Comparison of ENCODE assay signal across 17 cellular contexts in the genomic region with DNA sequence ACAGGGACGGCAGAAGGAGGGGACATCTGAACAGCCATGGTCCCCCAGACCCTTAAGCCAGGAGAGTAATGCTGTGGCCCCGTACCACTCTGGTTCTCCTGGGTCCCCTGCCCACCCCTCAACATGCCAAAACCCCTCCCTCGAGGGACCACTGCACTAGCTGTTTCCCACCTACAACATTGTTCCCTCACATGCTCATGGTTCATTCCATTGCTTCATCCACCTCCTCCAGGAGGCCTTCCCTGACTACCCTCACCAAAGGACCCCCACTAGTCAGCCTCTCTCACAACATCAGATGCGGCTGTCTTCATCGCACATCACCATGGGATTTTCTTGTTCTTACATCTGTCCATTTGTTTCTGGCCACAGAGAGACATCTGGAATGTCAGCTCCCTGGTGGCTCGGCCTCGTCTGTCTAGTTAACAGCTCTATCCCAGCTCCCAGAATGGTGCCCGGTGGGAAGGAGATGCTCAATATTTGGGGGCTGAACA. TPM values are rescaled to one million over a fixed set of nuclear protein-coding genes. Genes with fewer than 3 reads are reported as not detected.
A peak's percentile ranks its signal among the peaks of the same experiment; 100 is the strongest.
DNase-seq lines count a peak whose midpoint lies in the region; ATAC-seq, FAIRE-seq and TF ChIP-seq lines count a peak whose summit lies in the region.
"Had no signal": no experiment of that assay in that cellular context is flagged by ENCODE, and none has a peak within 500 bp of the region (broad histone marks: within the 10 kb centered on the region; RNA-seq: fewer than 3 reads in every experiment).

No MANE protein-coding gene starts in this region.

- no peak for ATAC-seq in CD8-positive, alpha-beta T cell
- ATAC-seq: activated CD8-positive, alpha-beta T cell treated with anti-CD3 and anti-CD28 coated beads for 36 hours had no signal

- CTCF ChIA-PET in CD8-positive, alpha-beta T cell (lab: Charles Lee): interaction anchor here (0.8 to 1.9 kb wide), 3 partner anchors 8 to 35 kb away, joined by 3 to 5 read pairs (median 3); no protein-coding TSS in a partner anchor

- intact Hi-C loops in CD8-positive, alpha-beta T cell (cut with DNase I, micrococcal nuclease): no loop called here
- intact Hi-C loops in tibial artery (cut with DNase I; ENCODE audit: low total_unique reads): no loop called here

- H3K27ac Mint-ChIP-seq in CD8-positive, alpha-beta T cell: peak overlapping the region; percentile 53
- no peak overlapping the region for H3K27ac Mint-ChIP-seq in astrocyte (ENCODE audit: unreplicated experiment)
- H3K27ac Mint-ChIP-seq: activated CD8-positive, alpha-beta T cell treated with anti-CD3 and anti-CD28 coated beads for 36 hours; activated T-helper 2 cell treated with anti-CD3 and anti-CD28 coated beads, Interferon-gamma antibody, Interleukin-2, Interleukin-4, amounts not matched to agents 10 μg/mL and 5 μg/mL and 100 μg/mL, durations not matched to agents 14 hours and 24 hours and 36 hours; dendritic cell treated with granulocyte-macrophage colony-stimulating factor and Interleukin-4, amounts not matched to agents 40 ng/mL and 50 ng/mL, for 4 days had no signal

- peaks cover 25% of the 10 kb centered on the region for H3K4me1 Mint-ChIP-seq in CD8-positive, alpha-beta T cell (ENCODE audit: low read depth)
- H3K4me1 Mint-ChIP-seq in astrocyte (ENCODE audit: low read depth, unreplicated experiment): peaks cover 15% of the 10 kb centered on the region

- H3K4me2 ChIP-seq in astrocyte (ENCODE audit: low read length): no peak overlapping the region

- H3K4me3 ChIP-seq in CD8-positive, alpha-beta T cell (ENCODE audit: low read depth, low read length): no peak overlapping the region
- H3K4me3 ChIP-seq in astrocyte (ENCODE audit: insufficient read depth, low read depth, low read length): no peak overlapping the region
- peak overlapping the region in 1 of 2 donors; percentile 90 for H3K4me3 ChIP-seq in tibial artery
- H3K4me3 ChIP-seq: SJSA1, thyroid gland had no signal

- POLR2A ChIA-PET in CD8-positive, alpha-beta T cell (lab: Charles Lee): interaction anchor here (0.9 kb wide), 1 partner anchor 22 kb away, joined by 3 read pairs; a partner anchor contains a TSS

- H4K20me1 ChIP-seq in astrocyte (ENCODE audit: insufficient read depth, low read length): peaks cover 6% of the 10 kb centered on the region

- H3K36me3 Mint-ChIP-seq in CD8-positive, alpha-beta T cell: no peaks in the 10 kb centered on the region
- no peaks in the 10 kb centered on the region for H3K36me3 Mint-ChIP-seq in astrocyte (ENCODE audit: low read depth, unreplicated experiment)
- H3K36me3 Mint-ChIP-seq: naive B cell had no signal

- no peak overlapping the region for H3K9ac ChIP-seq in astrocyte (ENCODE audit: low read length)

- DNase-seq in CD8-positive, alpha-beta T cell: no peak
- DNase-seq in astrocyte (ENCODE audit: low read depth) (no peak), mesenteric fat pad (ENCODE audit: low spot score) (peak; percentile 51), tibial artery (peak in 1 of 2 donors; percentile 57), GM19238 (ENCODE audit: insufficient read length, low spot score) (no peak), KBM-7 (no peak)
- no peak for DNase-seq in activated T-cell treated with anti-CD3 and anti-CD28 coated beads, Interleukin-2, amount 50 U/mL, for 1 hour
- DNase-seq: activated CD8-positive, alpha-beta T cell treated with anti-CD3 and anti-CD28 coated beads for 36 hours; esophagus squamous epithelium; naive B cell; stimulated activated CD8-positive, alpha-beta memory T cell treated with anti-CD3 and anti-CD28 coated beads, Interleukin-4, amount 100 ng/mL, for 48 hours; thyroid gland had no signal

- H3K4me3 Mint-ChIP-seq in CD8-positive, alpha-beta T cell: peak overlapping the region; percentile 86
- peak overlapping the region; percentile 91 for H3K4me3 Mint-ChIP-seq in astrocyte (ENCODE audit: unreplicated experiment)

- no peaks in the 10 kb centered on the region for H3K27me3 ChIP-seq in CD8-positive, alpha-beta T cell (ENCODE audit: insufficient read depth, low read length)
- H3K27me3 ChIP-seq in astrocyte (ENCODE audit: insufficient read depth, low read length) (no peaks in the 10 kb centered on the region), tibial artery (no peaks in the 10 kb centered on the region)
- H3K27me3 ChIP-seq: esophagus squamous epithelium, right atrium auricular region, SJSA1, thyroid gland had no signal

- TF ChIP-seq CTCF in CD8-positive, alpha-beta T cell (IDR thresholded peaks at IDR 0.05): no peak
- TF ChIP-seq CTCF in astrocyte (IDR thresholded peaks at IDR 0.05; ENCODE audit: insufficient read depth, low read depth, low read length): no peak
- no peak for TF ChIP-seq CTCF in tibial artery (IDR thresholded peaks at IDR 0.05)

- in situ Hi-C loops in KBM-7 (cut with MboI; ENCODE audit: low pct_unique_long_range_greater_than_20kb, low sequenced_read_pairs): no loop called here

- H2AFZ ChIP-seq in astrocyte (ENCODE audit: low read depth, low read length): no peak overlapping the region

- H3K27me3 Mint-ChIP-seq in CD8-positive, alpha-beta T cell (ENCODE audit: low read depth): no peaks in the 10 kb centered on the region
- H3K27me3 Mint-ChIP-seq in astrocyte (ENCODE audit: low read depth, unreplicated experiment): no peaks in the 10 kb centered on the region
- H3K27me3 Mint-ChIP-seq: activated CD8-positive, alpha-beta T cell treated with anti-CD3 and anti-CD28 coated beads for 36 hours had no signal

- no peaks in the 10 kb centered on the region for H3K9me3 Mint-ChIP-seq in CD8-positive, alpha-beta T cell
- no peaks in the 10 kb centered on the region for H3K9me3 Mint-ChIP-seq in astrocyte (ENCODE audit: unreplicated experiment)
- H3K9me3 Mint-ChIP-seq: activated CD8-positive, alpha-beta T cell treated with anti-CD3 and anti-CD28 coated beads for 36 hours; activated T-helper 2 cell treated with anti-CD3 and anti-CD28 coated beads, Interferon-gamma antibody, Interleukin-2, Interleukin-4, amounts not matched to agents 10 μg/mL and 5 μg/mL and 100 μg/mL, durations not matched to agents 14 hours and 24 hours and 36 hours; dendritic cell treated with granulocyte-macrophage colony-stimulating factor and Interleukin-4, amounts not matched to agents 40 ng/mL and 50 ng/mL, for 4 days; naive B cell had no signal

- H3K36me3 ChIP-seq in CD8-positive, alpha-beta T cell (ENCODE audit: insufficient read depth, low read length): no peaks in the 10 kb centered on the region
- H3K36me3 ChIP-seq in astrocyte (ENCODE audit: insufficient read depth, low read length): no peaks in the 10 kb centered on the region
- H3K36me3 ChIP-seq in tibial artery: no peaks in the 10 kb centered on the region
- H3K36me3 ChIP-seq: esophagus squamous epithelium, right atrium auricular region, SJSA1, thyroid gland had no signal

- H3K9me3 ChIP-seq in CD8-positive, alpha-beta T cell (ENCODE audit: low read length): no peaks in the 10 kb centered on the region
- peaks cover 3% of the 10 kb centered on the region for H3K9me3 ChIP-seq in astrocyte (ENCODE audit: insufficient read depth, low read depth, low read length)
- no peaks in the 10 kb centered on the region for H3K9me3 ChIP-seq in tibial artery
- H3K9me3 ChIP-seq: esophagus squamous epithelium, right atrium auricular region, SJSA1, thyroid gland had no signal

- H3K4me1 ChIP-seq in CD8-positive, alpha-beta T cell (ENCODE audit: insufficient read depth, low read length): peaks cover 18% of the 10 kb centered on the region
- H3K4me1 ChIP-seq in astrocyte (ENCODE audit: insufficient read depth, low read length): peaks cover 11% of the 10 kb centered on the region
- peaks cover 0 to 48% (median 42%) of the 10 kb centered on the region in 4 donors for H3K4me1 ChIP-seq in tibial artery

- no peak for FAIRE-seq in astrocyte (lab: Jason Lieb, UNC)
- FAIRE-seq: GM12892 had no signal

- H3K79me2 ChIP-seq in astrocyte (ENCODE audit: insufficient read depth, low read length): no peaks in the 10 kb centered on the region

- H3K27ac ChIP-seq in CD8-positive, alpha-beta T cell (ENCODE audit: low read depth, low read length): no peak overlapping the region
- H3K27ac ChIP-seq in astrocyte (ENCODE audit: low read depth, low read length): no peak overlapping the region
- H3K27ac ChIP-seq in tibial artery: peak overlapping the region; percentile 86 to 94
- H3K27ac ChIP-seq: SJSA1 had no signal

RNA-seq across cellular contexts. Expression of a gene that starts 1.7 kb away (rescaled TPM):
- total RNA-seq in CD8-positive, alpha-beta T cell: 1 to 10 TPM; 1.7 to 1.9 TPM
- total RNA-seq in astrocyte: 25.5 and 28.4 TPM in 2 replicates
- total RNA-seq in mesenteric fat pad: 7.3 TPM

RNA-seq across cellular contexts. Expression of a gene that starts 22.1 kb away (rescaled TPM):
- total RNA-seq in CD8-positive, alpha-beta T cell: 100 to 1,000 TPM; 101 to 112 TPM
- 53.7 and 58.0 TPM in 2 replicates for total RNA-seq in astrocyte
- total RNA-seq in mesenteric fat pad: 42.9 TPM

RNA-seq across cellular contexts. Expression of a gene that starts 37.3 kb away (rescaled TPM):
- total RNA-seq in CD8-positive, alpha-beta T cell: 10 to 100 TPM in 1 of 2 experiments, 1 to 10 TPM in 1; 8.1 to 11.7 TPM
- total RNA-seq in astrocyte (29.1 TPM in 2 replicates), mesenteric fat pad (39.2 TPM)

RNA-seq across cellular contexts. Expression of a gene that starts 37.4 kb away (rescaled TPM):
- 10 to 100 TPM; 28.6 to 29.7 TPM for total RNA-seq in CD8-positive, alpha-beta T cell
- 68.9 and 72.0 TPM in 2 replicates for total RNA-seq in astrocyte
- 53.6 TPM for total RNA-seq in mesenteric fat pad

RNA-seq across cellular contexts. Expression of a gene that starts 51.8 kb away (rescaled TPM):
- 1 to 10 TPM; 2.1 to 3.1 TPM for total RNA-seq in CD8-positive, alpha-beta T cell
- total RNA-seq in astrocyte: 7.8 and 8.8 TPM in 2 replicates
- total RNA-seq in mesenteric fat pad: 5.0 TPM

Comparison
In these comparisons a context has a peak if more than half of its experiments do, and no peak if none do; other contexts are left out.
1. H3K27ac ChIP-seq: peak in tibial artery (2 of 2); none in CD8-positive, alpha-beta T cell (single experiment) and astrocyte (single experiment).